10 cellular contexts compared by ENCODE assay signal in the genomic region with DNA sequence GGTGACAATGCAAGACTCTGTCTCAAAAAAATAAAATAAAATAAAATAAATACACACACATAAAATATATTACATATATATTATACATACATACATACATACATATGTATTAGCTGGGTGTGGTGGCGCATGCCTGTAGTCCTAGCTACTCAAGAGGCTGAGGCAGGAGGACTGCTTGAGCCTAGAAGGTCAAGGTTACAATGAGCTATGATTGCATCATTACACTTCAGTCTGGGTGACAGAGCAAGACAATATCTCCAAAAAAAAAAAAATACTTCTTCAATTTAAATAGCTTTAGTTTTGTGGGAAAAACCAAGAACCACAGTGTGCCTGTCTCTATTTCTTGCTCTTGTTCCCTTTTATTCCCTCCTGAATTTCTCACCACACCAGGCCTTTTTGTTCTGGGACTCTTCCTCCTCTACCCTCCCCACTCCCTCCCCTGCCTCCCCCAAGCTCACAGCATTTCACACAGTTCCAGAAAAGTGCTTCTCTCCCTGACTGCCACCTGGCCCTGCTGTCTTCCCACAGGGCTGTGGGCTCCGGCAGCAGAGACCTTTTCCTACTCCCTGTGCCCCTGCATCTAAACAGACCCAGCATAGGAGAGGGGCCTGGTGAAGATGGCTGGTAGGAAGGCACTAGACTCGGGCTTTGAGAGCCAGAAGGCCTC. TPM values are rescaled to one million over a fixed set of nuclear protein-coding genes. Genes with fewer than 3 reads are reported as not detected.
A peak's percentile ranks its signal among the peaks of the same experiment; 100 is the strongest.
DNase-seq lines count a peak whose midpoint lies in the region; ATAC-seq, FAIRE-seq and TF ChIP-seq lines count a peak whose summit lies in the region.
"Had no signal": no experiment of that assay in that cellular context is flagged by ENCODE, and none has a peak within 500 bp of the region (broad histone marks: within the 10 kb centered on the region; RNA-seq: fewer than 3 reads in every experiment).

No MANE protein-coding gene starts in this region.

- no peaks in the 10 kb centered on the region for H3K9me2 ChIP-seq in GM23338 (ENCODE audit: insufficient read depth)

- H3K36me3 Mint-ChIP-seq in GM23338 (ENCODE audit: low read depth): no peaks in the 10 kb centered on the region
- H3K36me3 Mint-ChIP-seq: brain had no signal

- peak overlapping the region; percentile 9; the same call in 1 of the 2 replicates for H3K27ac ChIP-seq in GM23338 (ENCODE audit: low read depth)

- no peak for TF ChIP-seq CTCF in GM23338 (conservative IDR thresholded peaks at IDR 0.05; ENCODE audit: low read depth in 2 of 2)
- TF ChIP-seq CTCF in mucosa of descending colon (IDR thresholded peaks at IDR 0.05): no peak
- no peak for TF ChIP-seq CTCF in D721Med (IDR thresholded peaks at IDR 0.05; ENCODE audit: insufficient read depth, missing control alignments)

- H3K27ac Mint-ChIP-seq in GM23338: peak overlapping the region; percentile 40; the same call in 1 of the 2 replicates

- H3K27me3 ChIP-seq in GM23338 (ENCODE audit: insufficient read depth): no peaks in the 10 kb centered on the region

- H3K4me2 ChIP-seq in GM23338: peak overlapping the region; percentile 61

- H3K36me3 ChIP-seq in GM23338 (ENCODE audit: insufficient read depth) (no peaks in the 10 kb centered on the region; the same call in 1 of the 2 replicates), mucosa of descending colon (ENCODE audit: low read depth) (no peaks in the 10 kb centered on the region)

- intact Hi-C loops in mucosa of descending colon (cut with DNase I, micrococcal nuclease): loop anchor here (5.0 to 10.0 kb wide), 2 partner anchors 102 to 105 kb away; no protein-coding TSS in a partner anchor

- H4K20me1 ChIP-seq in GM23338 (replicated peaks; ENCODE audit: insufficient read depth): no peaks in the 10 kb centered on the region

- peaks cover 7% of the 10 kb centered on the region for H3K27me3 Mint-ChIP-seq in GM23338 (ENCODE audit: insufficient read depth, low read depth, poor library complexity)
- H3K27me3 Mint-ChIP-seq: brain had no signal

- no peaks in the 10 kb centered on the region for H3K9me3 ChIP-seq in mucosa of descending colon

- peaks cover 39% of the 10 kb centered on the region for H3K4me1 Mint-ChIP-seq in GM23338

- peaks cover 26% of the 10 kb centered on the region for H3F3A ChIP-seq in GM23338 (replicated peaks; ENCODE audit: low read depth)

- FAIRE-seq in GM12892 (lab: Jason Lieb, UNC) (peak; percentile 14), D721Med (lab: Jason Lieb, UNC) (no peak)

- H3K9me3 Mint-ChIP-seq in GM23338: no peaks in the 10 kb centered on the region
- H3K9me3 Mint-ChIP-seq: brain had no signal

- H3K4me1 ChIP-seq in GM23338 (ENCODE audit: insufficient read depth): peaks cover 34% of the 10 kb centered on the region
- no peaks in the 10 kb centered on the region for H3K4me1 ChIP-seq in mucosa of descending colon (ENCODE audit: low read depth)

- H3K4me3 ChIP-seq in GM23338: no peak overlapping the region
- H3K4me3 ChIP-seq in mucosa of descending colon: no peak overlapping the region

- no peak for TF ChIP-seq POLR2A in GM12892 (IDR thresholded peaks at IDR 0.05; ENCODE audit: low read depth, low read length)

- no peak overlapping the region; the same call in 2 of the 3 replicates for H3K4me3 Mint-ChIP-seq in GM23338
- H3K4me3 Mint-ChIP-seq: brain had no signal

- peak; percentile 31 for ATAC-seq in GM23338
- ATAC-seq in mucosa of descending colon: peak; percentile 22
- ATAC-seq in HG02884 (IDR thresholded peaks at IDR 0.05; ENCODE audit: unreplicated experiment): no peak

- DNase-seq in GM12892 (ENCODE audit: insufficient read length) (no peak), GM23338 (ENCODE audit: low spot score) (peak; percentile 32), SK-N-DZ (ENCODE audit: low spot score) (peak; percentile 69), mucosa of descending colon (no peak), NCI-H446 treated with DMSO at 0.1 percent for 48 hours (lab: John Stamatoyannopoulos, UW) (no peak), D721Med (ENCODE audit: insufficient read length, low spot score) (no peak), cerebellar cortex (ENCODE audit: low spot score) (no peak)
- DNase-seq: islet precursor cell had no signal

- peak overlapping the region; percentile 28 for H2AFZ ChIP-seq in GM23338

- H3K79me2 ChIP-seq in GM23338 (replicated peaks; ENCODE audit: insufficient read depth): peaks cover 7% of the 10 kb centered on the region

TF ChIP-seq in GM23338, 12 proteins besides CTCF, POLR2A, EP300 and RAD21:
- TF ChIP-seq POLR2AphosphoS5 (IDR thresholded peaks at IDR 0.05; ENCODE audit: low read depth) (no peak), STAT1 (IDR thresholded peaks at IDR 0.05; ENCODE audit: unreplicated experiment) (no peak), EZH2phosphoT487 (IDR thresholded peaks at IDR 0.05; ENCODE audit: unreplicated experiment) (no peak)
- TF ChIP-seq, protein P1, sequence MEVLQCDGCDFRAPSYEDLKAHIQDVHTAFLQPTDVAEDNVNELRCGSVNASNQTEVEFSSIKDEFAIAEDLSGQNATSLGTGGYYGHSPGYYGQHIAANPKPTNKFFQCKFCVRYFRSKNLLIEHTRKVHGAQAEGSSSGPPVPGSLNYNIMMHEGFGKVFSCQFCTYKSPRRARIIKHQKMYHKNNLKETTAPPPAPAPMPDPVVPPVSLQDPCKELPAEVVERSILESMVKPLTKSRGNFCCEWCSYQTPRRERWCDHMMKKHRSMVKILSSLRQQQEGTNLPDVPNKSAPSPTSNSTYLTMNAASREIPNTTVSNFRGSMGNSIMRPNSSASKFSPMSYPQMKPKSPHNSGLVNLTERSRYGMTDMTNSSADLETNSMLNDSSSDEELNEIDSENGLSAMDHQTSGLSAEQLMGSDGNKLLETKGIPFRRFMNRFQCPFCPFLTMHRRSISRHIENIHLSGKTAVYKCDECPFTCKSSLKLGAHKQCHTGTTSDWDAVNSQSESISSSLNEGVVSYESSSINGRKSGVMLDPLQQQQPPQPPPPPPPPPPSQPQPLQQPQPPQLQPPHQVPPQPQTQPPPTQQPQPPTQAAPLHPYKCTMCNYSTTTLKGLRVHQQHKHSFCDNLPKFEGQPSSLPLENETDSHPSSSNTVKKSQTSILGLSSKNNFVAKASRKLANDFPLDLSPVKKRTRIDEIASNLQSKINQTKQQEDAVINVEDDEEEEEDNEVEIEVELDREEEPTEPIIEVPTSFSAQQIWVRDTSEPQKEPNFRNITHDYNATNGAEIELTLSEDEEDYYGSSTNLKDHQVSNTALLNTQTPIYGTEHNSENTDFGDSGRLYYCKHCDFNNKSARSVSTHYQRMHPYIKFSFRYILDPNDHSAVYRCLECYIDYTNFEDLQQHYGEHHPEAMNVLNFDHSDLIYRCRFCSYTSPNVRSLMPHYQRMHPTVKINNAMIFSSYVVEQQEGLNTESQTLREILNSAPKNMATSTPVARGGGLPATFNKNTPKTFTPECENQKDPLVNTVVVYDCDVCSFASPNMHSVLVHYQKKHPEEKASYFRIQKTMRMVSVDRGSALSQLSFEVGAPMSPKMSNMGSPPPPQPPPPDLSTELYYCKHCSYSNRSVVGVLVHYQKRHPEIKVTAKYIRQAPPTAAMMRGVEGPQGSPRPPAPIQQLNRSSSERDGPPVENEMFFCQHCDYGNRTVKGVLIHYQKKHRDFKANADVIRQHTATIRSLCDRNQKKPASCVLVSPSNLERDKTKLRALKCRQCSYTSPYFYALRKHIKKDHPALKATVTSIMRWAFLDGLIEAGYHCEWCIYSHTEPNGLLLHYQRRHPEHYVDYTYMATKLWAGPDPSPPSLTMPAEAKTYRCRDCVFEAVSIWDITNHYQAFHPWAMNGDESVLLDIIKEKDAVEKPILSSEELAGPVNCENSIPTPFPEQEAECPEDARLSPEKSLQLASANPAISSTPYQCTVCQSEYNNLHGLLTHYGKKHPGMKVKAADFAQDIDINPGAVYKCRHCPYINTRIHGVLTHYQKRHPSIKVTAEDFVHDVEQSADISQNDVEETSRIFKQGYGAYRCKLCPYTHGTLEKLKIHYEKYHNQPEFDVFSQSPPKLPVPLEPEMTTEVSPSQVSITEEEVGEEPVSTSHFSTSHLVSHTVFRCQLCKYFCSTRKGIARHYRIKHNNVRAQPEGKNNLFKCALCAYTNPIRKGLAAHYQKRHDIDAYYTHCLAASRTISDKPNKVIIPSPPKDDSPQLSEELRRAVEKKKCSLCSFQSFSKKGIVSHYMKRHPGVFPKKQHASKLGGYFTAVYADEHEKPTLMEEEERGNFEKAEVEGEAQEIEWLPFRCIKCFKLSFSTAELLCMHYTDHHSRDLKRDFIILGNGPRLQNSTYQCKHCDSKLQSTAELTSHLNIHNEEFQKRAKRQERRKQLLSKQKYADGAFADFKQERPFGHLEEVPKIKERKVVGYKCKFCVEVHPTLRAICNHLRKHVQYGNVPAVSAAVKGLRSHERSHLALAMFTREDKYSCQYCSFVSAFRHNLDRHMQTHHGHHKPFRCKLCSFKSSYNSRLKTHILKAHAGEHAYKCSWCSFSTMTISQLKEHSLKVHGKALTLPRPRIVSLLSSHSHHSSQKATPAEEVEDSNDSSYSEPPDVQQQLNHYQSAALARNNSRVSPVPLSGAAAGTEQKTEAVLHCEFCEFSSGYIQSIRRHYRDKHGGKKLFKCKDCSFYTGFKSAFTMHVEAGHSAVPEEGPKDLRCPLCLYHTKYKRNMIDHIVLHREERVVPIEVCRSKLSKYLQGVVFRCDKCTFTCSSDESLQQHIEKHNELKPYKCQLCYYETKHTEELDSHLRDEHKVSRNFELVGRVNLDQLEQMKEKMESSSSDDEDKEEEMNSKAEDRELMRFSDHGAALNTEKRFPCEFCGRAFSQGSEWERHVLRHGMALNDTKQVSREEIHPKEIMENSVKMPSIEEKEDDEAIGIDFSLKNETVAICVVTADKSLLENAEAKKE (CRISPR knock-in tag; IDR thresholded peaks at IDR 0.05): no peak

RNA-seq across cellular contexts. Expression of a gene that starts 1.3 kb away (rescaled TPM):
- not detected for polyA plus RNA-seq in GM12892 (2012; ENCODE audit: missing spikeins)
- total RNA-seq in GM23338 (2014; rRNA removed; shearing (Covaris generic)): 0.08 TPM in 1 of 2 replicates, not detected in the other
- 0.03 and 0.11 TPM in 2 replicates for polyA plus RNA-seq in GM23338 (2016; fragmentation: Nextera tagmentation; extraction: Ambion mirVana)
- polyA plus RNA-seq in SK-N-DZ (2014; cell fraction: cytosol; rRNA removed): 0.14 and 0.61 TPM in 2 replicates
- polyA plus RNA-seq in SK-N-DZ (2014; cell fraction: nucleus; rRNA removed): 0.02 and 0.44 TPM in 2 replicates
- total RNA-seq in mucosa of descending colon: under 1 TPM in 1 of 3 donors, not detected in 2; 0.09 TPM

Comparison
In these comparisons a context has a peak if more than half of its experiments do, and no peak if none do; other contexts are left out.
1. DNase-seq: peak in GM23338 (single experiment) and SK-N-DZ (single experiment); none in GM12892 (single experiment), mucosa of descending colon (0 of 3), NCI-H446 treated with DMSO at 0.1 percent for 48 hours (single experiment), D721Med (single experiment) and cerebellar cortex (single experiment).